In the genomic region with DNA sequence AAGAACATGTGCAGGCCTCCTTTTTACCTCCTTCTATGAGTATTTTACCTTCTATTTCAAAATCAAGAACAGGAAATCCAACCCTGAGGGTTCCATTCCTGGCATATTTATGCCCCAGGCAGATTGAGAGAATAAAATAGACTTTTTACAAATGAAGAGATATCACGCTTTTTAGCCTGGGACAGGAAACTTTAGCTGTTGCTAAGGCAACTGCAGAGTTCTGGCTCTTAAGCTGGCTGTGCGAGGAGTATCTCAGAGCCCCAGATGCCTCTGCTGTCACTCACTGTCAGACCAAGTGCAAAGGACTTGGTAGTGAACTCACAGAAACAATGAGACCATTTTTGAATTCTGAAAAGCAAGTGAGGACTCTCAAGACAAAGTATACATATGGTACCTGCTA, we compare ENCODE assay signal across 16 cellular contexts.
DNase-seq lines count a peak whose midpoint lies in the region; TF ChIP-seq lines count a peak whose summit lies in the region.
"Had no signal": no experiment of that assay in that cellular context is flagged by ENCODE, and none has a peak within 500 bp of the region (broad histone marks: within the 10 kb centered on the region; RNA-seq: fewer than 3 reads in every experiment).

No MANE protein-coding gene starts in this region.

- POLR2A ChIA-PET in A673 (lab: Charles Lee; ENCODE audit: low non-redundant PET) (no interaction called here), HEK293T (lab: Yijun Ruan, JAX) (no interaction called here)

- H3K4me3 ChIP-seq in A673 (ENCODE audit: low read depth, low read length, poor library complexity, severe bottlenecking) (no peak overlapping the region), brain microvascular endothelial cell (ENCODE audit: low read depth, low read length) (no peak overlapping the region)

- H3K27ac Mint-ChIP-seq in mesothelial cell of epicardium: peak overlapping the region; percentile 56
- H3K27ac Mint-ChIP-seq: CD14-positive monocyte had no signal

- TF ChIP-seq CTCF in A673 (conservative IDR thresholded peaks at IDR 0.05; ENCODE audit: low read depth, low read length) (no peak), brain microvascular endothelial cell (IDR thresholded peaks at IDR 0.05; ENCODE audit: low read depth, low read length, missing control alignments) (no peak), mesothelial cell of epicardium (IDR thresholded peaks at IDR 0.05; ENCODE audit: unreplicated experiment) (no peak)

- H3K27me3 ChIP-seq in A673 (replicated peaks; ENCODE audit: insufficient read depth, low read depth, low read length, poor library complexity): no peaks in the 10 kb centered on the region
- no peaks in the 10 kb centered on the region for H3K27me3 ChIP-seq in brain microvascular endothelial cell (replicated peaks)

- no peak overlapping the region for H3K27ac ChIP-seq in A673 (ENCODE audit: low read depth, low read length, poor library complexity, severe bottlenecking)
- no peak overlapping the region for H3K27ac ChIP-seq in brain microvascular endothelial cell

- peaks cover 18% of the 10 kb centered on the region for H3K4me1 Mint-ChIP-seq in mesothelial cell of epicardium

- in situ Hi-C loops in brain microvascular endothelial cell (cut with HindIII; ENCODE audit: low pct_ligation_motif_present, low sequenced_read_pairs): no loop called here

- H3K9me3 Mint-ChIP-seq in mesothelial cell of epicardium: no peaks in the 10 kb centered on the region

- H3K36me3 Mint-ChIP-seq in mesothelial cell of epicardium: no peaks in the 10 kb centered on the region
- H3K36me3 Mint-ChIP-seq: CD14-positive monocyte had no signal

- BruUV-seq in A673 (replicated peaks; lab: Mats Ljungman, UMichigan): no TSS peak

- H3K27me3 Mint-ChIP-seq in mesothelial cell of epicardium (ENCODE audit: low read depth): no peaks in the 10 kb centered on the region

- no peaks in the 10 kb centered on the region for H3K9me3 ChIP-seq in A673 (ENCODE audit: low read depth, low read length, poor library complexity, severe bottlenecking)

- DNase-seq in A673 (ENCODE audit: low spot score) (peak; percentile 52), HEK293T (ENCODE audit: extremely low spot score) (no peak), brain microvascular endothelial cell (peak; percentile 47), mesothelial cell of epicardium (ENCODE audit: low spot score in 2 of 2, unreplicated experiment in 2 of 2) (no peak), NCI-H1417 treated with DMSO at 0.1 percent for 48 hours (lab: John Stamatoyannopoulos, UW) (no peak), HUDEP-2 (lab: John Stamatoyannopoulos, UW; ENCODE audit: unreplicated experiment in 76 of 76) (no peak), globus pallidus (ENCODE audit: low spot score) (no peak)
- DNase-seq: AML-193, COR-L47, DMS53, KG1, NCI-H146, NCI-H2081 treated with DMSO at 0.1 percent for 48 hours, NCI-H2227 treated with DMSO at 0.1 percent for 48 hours, NCI-H524 treated with DMSO at 0.1 percent for 48 hours had no signal

- no peak overlapping the region for H3K4me3 Mint-ChIP-seq in mesothelial cell of epicardium
- H3K4me3 Mint-ChIP-seq: CD14-positive monocyte had no signal

- no peaks in the 10 kb centered on the region for H3K36me3 ChIP-seq in A673 (ENCODE audit: insufficient read depth, low read length, poor library complexity, severe bottlenecking)
- H3K36me3 ChIP-seq in brain microvascular endothelial cell (replicated peaks): no peaks in the 10 kb centered on the region

- CTCF ChIA-PET in A673 (lab: Charles Lee): interaction anchor here (1.4 kb wide), 1 partner anchor 33 kb away, joined by 3 read pairs; no protein-coding TSS in a partner anchor
- CTCF ChIA-PET in HEK293T (lab: Yijun Ruan, JAX): no interaction called here

- peaks cover 25% of the 10 kb centered on the region for H3K4me1 ChIP-seq in A673 (ENCODE audit: insufficient read depth, low read length, poor library complexity, severe bottlenecking)

- intact Hi-C loops in A673 (cut with micrococcal nuclease; ENCODE audit: unreplicated experiment): no loop called here

TF ChIP-seq in HEK293T, 16 proteins besides CTCF, POLR2A, EP300 and RAD21:
- TF ChIP-seq, protein P1, sequence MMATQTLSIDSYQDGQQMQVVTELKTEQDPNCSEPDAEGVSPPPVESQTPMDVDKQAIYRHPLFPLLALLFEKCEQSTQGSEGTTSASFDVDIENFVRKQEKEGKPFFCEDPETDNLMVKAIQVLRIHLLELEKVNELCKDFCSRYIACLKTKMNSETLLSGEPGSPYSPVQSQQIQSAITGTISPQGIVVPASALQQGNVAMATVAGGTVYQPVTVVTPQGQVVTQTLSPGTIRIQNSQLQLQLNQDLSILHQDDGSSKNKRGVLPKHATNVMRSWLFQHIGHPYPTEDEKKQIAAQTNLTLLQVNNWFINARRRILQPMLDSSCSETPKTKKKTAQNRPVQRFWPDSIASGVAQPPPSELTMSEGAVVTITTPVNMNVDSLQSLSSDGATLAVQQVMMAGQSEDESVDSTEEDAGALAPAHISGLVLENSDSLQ (IDR thresholded peaks at IDR 0.05): peak; percentile 58; the same call in 1 of the 2 replicates
- TF ChIP-seq BHLHE40 (IDR thresholded peaks at IDR 0.05; ENCODE audit: borderline replicate concordance): no peak

Comparison
In these comparisons a context has a peak if more than half of its experiments do, and no peak if none do; other contexts are left out.
1. DNase-seq: peak in A673 (single experiment) and brain microvascular endothelial cell (single experiment); none in HEK293T (single experiment), mesothelial cell of epicardium (0 of 2), NCI-H1417 treated with DMSO at 0.1 percent for 48 hours (single experiment), HUDEP-2 (0 of 76) and globus pallidus (single experiment).